Comparison of ENCODE assay signal across 16 cellular contexts in the genomic region with DNA sequence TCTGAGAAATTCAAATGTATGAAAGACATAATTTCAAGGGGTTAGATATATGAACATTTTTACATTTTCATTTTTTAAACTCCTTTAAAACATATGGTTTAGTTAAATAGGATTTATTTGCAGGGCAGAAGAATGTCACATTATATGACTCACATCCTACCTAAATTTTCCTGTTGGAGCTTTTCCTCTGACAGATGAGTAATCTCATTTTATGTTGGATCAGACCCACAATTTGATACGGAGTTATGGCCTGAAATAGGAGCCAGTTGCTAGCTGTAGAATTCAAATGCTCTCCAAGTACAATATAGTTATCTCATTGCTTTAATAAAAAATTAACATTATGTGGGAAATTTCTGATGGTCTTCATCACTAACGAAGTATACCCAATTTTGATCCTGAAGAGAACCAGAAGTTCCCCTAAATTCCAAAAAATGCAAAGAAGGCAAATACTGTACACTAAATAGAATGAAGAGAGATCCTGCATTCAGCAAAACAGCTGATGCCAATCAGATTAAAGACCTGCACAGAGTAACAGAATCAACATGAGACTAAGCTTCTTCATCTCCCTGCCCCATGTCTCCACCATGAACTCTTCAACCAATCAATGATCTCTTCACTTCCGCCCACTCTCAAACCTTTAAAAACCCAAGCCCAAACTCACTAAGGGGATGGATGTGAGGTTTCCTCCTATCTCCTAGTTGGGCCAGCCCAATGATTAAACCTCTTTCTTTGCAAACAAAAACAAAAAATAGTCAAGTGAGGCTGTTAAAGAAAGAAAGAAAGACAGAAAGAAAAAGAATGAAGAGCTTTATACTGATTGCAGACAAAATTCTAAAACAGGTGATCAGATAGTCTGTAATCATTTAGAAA. TPM values are rescaled to one million over a fixed set of nuclear protein-coding genes. Genes with fewer than 3 reads are reported as not detected.
A peak's percentile ranks its signal among the peaks of the same experiment; 100 is the strongest.
DNase-seq lines count a peak whose midpoint lies in the region; ATAC-seq, FAIRE-seq and TF ChIP-seq lines count a peak whose summit lies in the region.
"Had no signal": no experiment of that assay in that cellular context is flagged by ENCODE, and none has a peak within 500 bp of the region (broad histone marks: within the 10 kb centered on the region; RNA-seq: fewer than 3 reads in every experiment).

No MANE protein-coding gene starts in this region.

- FAIRE-seq in K562 (lab: Jason Lieb, UNC) = peak; percentile 64
- FAIRE-seq: endometrium, GM12892, GM19239, pancreas had no signal

- POLR2A ChIA-PET in K562 (lab: Yijun Ruan, JAX) = no interaction called here

- DNase-seq in HUDEP-2 (lab: John Stamatoyannopoulos, UW; ENCODE audit: unreplicated experiment in 76 of 76) = peak in 39 of 76 experiments; percentile 2 to 70 (median 33)
- peak; percentile 39 to 44 (median 40) for DNase-seq in K562 (ENCODE audit: extremely low read depth in 1 of 4, low spot score in 3 of 4)
- peak; percentile 62 for DNase-seq in glomerular visceral epithelial cell (ENCODE audit: extremely low spot score)
- DNase-seq in NCI-H2029 (lab: John Stamatoyannopoulos, UW) = no peak
- no peak for DNase-seq in NCI-H446 (lab: John Stamatoyannopoulos, UW)
- no peak for DNase-seq in MG63
- DNase-seq: activated T-cell treated with anti-CD3 and anti-CD28 coated beads, Interleukin-2, amount 50 U/mL, for 1 hour; aorta; H7; pancreas; upper lobe of right lung had no signal

- H3K36me3 ChIP-seq in ACC112 (ENCODE audit: insufficient read depth, low read length) = no peaks in the 10 kb centered on the region
- no peaks in the 10 kb centered on the region for H3K36me3 ChIP-seq in K562 (ENCODE audit: control insufficient read depth, insufficient read depth, low read length)
- H3K36me3 ChIP-seq in MG63 = no peaks in the 10 kb centered on the region
- H3K36me3 ChIP-seq: pancreas, upper lobe of right lung had no signal

- no peaks in the 10 kb centered on the region for H4K20me1 ChIP-seq in K562 (replicated peaks; ENCODE audit: control insufficient read depth, insufficient read depth, low read length)

- H3K9me1 ChIP-seq in K562 (ENCODE audit: control insufficient read depth, insufficient read depth, low read length) = no peaks in the 10 kb centered on the region

- ATAC-seq in K562 (peak; percentile 29), HG03457 (IDR thresholded peaks at IDR 0.05; ENCODE audit: unreplicated experiment) (no peak)
- ATAC-seq: pancreas, upper lobe of right lung had no signal

- no peak overlapping the region; a peak in 1 of 4 replicates for H3K9ac ChIP-seq in K562 (ENCODE audit: insufficient read depth in 1 of 2, low read depth in 2 of 2, low read length in 2 of 2)

- no peak for TF ChIP-seq POLR2A in K562 (conservative IDR thresholded peaks at IDR 0.05)

- WGBS in K562 (ENCODE audit: insufficient coverage, low coverage, missing lambda C conversion rate) = 34% methylated on average over 3 of the region's 3 CpGs

- H3K79me2 ChIP-seq in ACC112 (ENCODE audit: control insufficient read depth, insufficient read depth, low read length, unreplicated experiment) = no peaks in the 10 kb centered on the region
- no peaks in the 10 kb centered on the region for H3K79me2 ChIP-seq in K562 (ENCODE audit: control insufficient read depth, insufficient read depth, low read length)

- peak overlapping the region; percentile 34 for H2AFZ ChIP-seq in ACC112 (ENCODE audit: low read length, unreplicated experiment)
- H2AFZ ChIP-seq in K562 (ENCODE audit: low read depth, low read length) = 0 out of 2 replicates have a peak overlapping the region, but pooled peaks have one; percentile 0

- H3K4me2 ChIP-seq in K562 (ENCODE audit: insufficient read depth, low read length) = no peak overlapping the region

- CTCF ChIA-PET in K562 (lab: Yijun Ruan, JAX; ENCODE audit: low intra/inter-chr PET ratio) = no interaction called here

- H3K27ac ChIP-seq in ACC112 (ENCODE audit: low read depth, low read length) = peak overlapping the region; percentile 73
- H3K27ac ChIP-seq in K562 (ENCODE audit: extremely low read depth, low read depth, low read length) = peak overlapping the region; percentile 29; the same call in 2 of the 3 replicates
- H3K27ac ChIP-seq: pancreas, upper lobe of right lung had no signal

- no peak for TF ChIP-seq RAD21 in K562 (CRISPR knock-in tag; conservative IDR thresholded peaks at IDR 0.05 in 1 of 2, IDR thresholded peaks at IDR 0.05 in 1 of 2)

- no TSS peak for BruUV-seq in K562 (replicated peaks; lab: Mats Ljungman, UMichigan)

- in situ Hi-C loops in K562 (cut with MboI) = no loop called here

- TF ChIP-seq EP300 in K562 (IDR thresholded peaks at IDR 0.05; ENCODE audit: low read length) = no peak

- H3K4me1 ChIP-seq in ACC112 (ENCODE audit: control insufficient read depth, insufficient read depth, low read length, unreplicated experiment) (peaks cover 56% of the 10 kb centered on the region), K562 (replicated peaks in 1 of 2; ENCODE audit: control insufficient read depth in 2 of 2, insufficient read depth in 2 of 2, low read length in 2 of 2) (peaks cover 5 to 31% of the 10 kb centered on the region in 2 experiments; a peak in 4 of 5 replicates)
- H3K4me1 ChIP-seq: pancreas, upper lobe of right lung had no signal

- no peak for TF ChIP-seq CTCF in K562 (IDR thresholded peaks at IDR 0.05 in 2 of 3, conservative IDR thresholded peaks at IDR 0.05 in 1 of 3; ENCODE audit: insufficient read depth in 2 of 3, low read depth in 1 of 3, low read length in 3 of 3)

- H3K4me3 ChIP-seq in ACC112 (ENCODE audit: low read depth, low read length) = no peak overlapping the region
- H3K4me3 ChIP-seq in K562 = no peak overlapping the region
- H3K4me3 ChIP-seq in MG63 = no peak overlapping the region
- H3K4me3 ChIP-seq: pancreas, upper lobe of right lung had no signal

- H3K27me3 ChIP-seq in ACC112 (ENCODE audit: insufficient read depth, low read length) (no peaks in the 10 kb centered on the region), K562 (ENCODE audit: control insufficient read depth in 2 of 2, insufficient read depth in 2 of 2, low read length in 2 of 2) (no peaks in the 10 kb centered on the region), MG63 (no peaks in the 10 kb centered on the region)
- H3K27me3 ChIP-seq: pancreas had no signal

- intact Hi-C loops in K562 (cut with micrococcal nuclease) = no loop called here

- no peaks in the 10 kb centered on the region for H3K9me3 ChIP-seq in K562 (replicated peaks; ENCODE audit: control insufficient read depth, insufficient read depth, low read depth, low read length)
- H3K9me3 ChIP-seq in MG63 = no peaks in the 10 kb centered on the region
- H3K9me3 ChIP-seq: pancreas, upper lobe of right lung had no signal

RNA-seq across cellular contexts. Expression of a gene that starts 10.9 kb away (rescaled TPM):
- total RNA-seq in K562 (2011; cell fraction: chromatin; rRNA removed; ENCODE audit: low replicate concordance) = 51.5 and 75.8 TPM in 2 replicates
- total RNA-seq in K562 (2011; cell fraction: nucleolus; rRNA removed) = 31.0 and 31.2 TPM in 2 replicates
- 29.8 and 46.2 TPM in 2 replicates for total RNA-seq in K562 (2011; cell fraction: nucleoplasm; rRNA removed)
- total RNA-seq in K562 (2014; rRNA removed) = 70.2 and 89.5 TPM in 2 replicates
- total RNA-seq in K562 (2014; rRNA removed; fragmentation: Illumina TruSeq; extraction: Trizol) = 118 and 143 TPM in 2 replicates
- 103 and 111 TPM in 2 replicates for total RNA-seq in K562 (2015; rRNA removed; fragmentation: Illumina TruSeq; extraction: Trizol)
- total RNA-seq in K562 (2021) = 64.7 and 68.0 TPM in 2 replicates
- polyA plus RNA-seq in K562 (2011; rRNA removed) = 92.7 and 115 TPM in 2 replicates
- 22.9 and 38.9 TPM in 2 replicates for polyA plus RNA-seq in K562 (2011; cell fraction: cytosol; rRNA removed)
- 47.5 and 67.6 TPM in 2 replicates for polyA plus RNA-seq in K562 (2011; cell fraction: nucleus; rRNA removed)
- 50.3 and 74.6 TPM in 2 replicates for polyA plus RNA-seq in K562 (2012)
- 121 and 130 TPM in 2 replicates for polyA plus RNA-seq in K562 (2014; fragmentation: Illumina TruSeq; extraction: Trizol)
- polyA plus RNA-seq in K562 (2014; fragmentation: Nextera tagmentation; extraction: Ambion mirVana) = 100 to 1,000 TPM; 157 to 166 TPM
- 100 and 105 TPM in 2 replicates for polyA plus RNA-seq in K562 (2014; rRNA removed)
- 114 and 134 TPM in 2 replicates for polyA minus RNA-seq in K562 (2011; rRNA and poly(A)+ RNA removed)
- polyA minus RNA-seq in K562 (2011; cell fraction: cytosol; rRNA and poly(A)+ RNA removed) = 31.6 and 57.5 TPM in 2 replicates
- polyA minus RNA-seq in K562 (2011; cell fraction: nucleus; rRNA and poly(A)+ RNA removed) = 42.5 and 63.4 TPM in 2 replicates
- 69.5 and 76.5 TPM in 2 replicates for total RNA-seq in MG63 (2014; rRNA removed; shearing (Covaris generic); ENCODE audit: low replicate concordance)

RNA-seq across cellular contexts. Expression of a gene that starts 25.2 kb away (rescaled TPM):
- not detected in 2 replicates for total RNA-seq in K562 (2011; cell fraction: chromatin; rRNA removed; ENCODE audit: low replicate concordance)
- total RNA-seq in K562 (2011; cell fraction: nucleolus; rRNA removed) = not detected in 2 replicates
- not detected in 2 replicates for total RNA-seq in K562 (2011; cell fraction: nucleoplasm; rRNA removed)
- total RNA-seq in K562 (2014; rRNA removed) (not detected in 2 replicates), K562 (2014; rRNA removed; fragmentation: Illumina TruSeq; extraction: Trizol) (not detected in 2 replicates), K562 (2015; rRNA removed; fragmentation: Illumina TruSeq; extraction: Trizol) (not detected in 2 replicates), K562 (2021) (not detected in 2 replicates)
- polyA plus RNA-seq in K562 (2011; rRNA removed) (not detected in 2 replicates), K562 (2014; fragmentation: Illumina TruSeq; extraction: Trizol) (not detected in 2 replicates), K562 (2014; fragmentation: Nextera tagmentation; extraction: Ambion mirVana) (not detected), K562 (2014; rRNA removed) (not detected in 2 replicates)
- not detected in 2 replicates for polyA plus RNA-seq in K562 (2011; cell fraction: cytosol; rRNA removed)
- not detected in 2 replicates for polyA plus RNA-seq in K562 (2011; cell fraction: nucleus; rRNA removed)
- not detected in 2 replicates for polyA plus RNA-seq in K562 (2012)
- not detected in 2 replicates for polyA minus RNA-seq in K562 (2011; rRNA and poly(A)+ RNA removed)
- not detected in 2 replicates for polyA minus RNA-seq in K562 (2011; cell fraction: cytosol; rRNA and poly(A)+ RNA removed)
- polyA minus RNA-seq in K562 (2011; cell fraction: nucleus; rRNA and poly(A)+ RNA removed) = not detected in 2 replicates
- 2.2 and 3.4 TPM in 2 replicates for total RNA-seq in MG63 (2014; rRNA removed; shearing (Covaris generic); ENCODE audit: low replicate concordance)
- total RNA-seq: aorta, H7, pancreas, upper lobe of right lung had no signal
- polyA plus RNA-seq: aorta had no signal

RNA-seq across cellular contexts. Expression of a gene that starts 33.5 kb away (rescaled TPM):
- 15.4 and 28.6 TPM in 2 replicates for total RNA-seq in K562 (2011; cell fraction: chromatin; rRNA removed; ENCODE audit: low replicate concordance)
- total RNA-seq in K562 (2011; cell fraction: nucleolus; rRNA removed) = 22.8 and 24.7 TPM in 2 replicates
- 26.8 and 30.0 TPM in 2 replicates for total RNA-seq in K562 (2011; cell fraction: nucleoplasm; rRNA removed)
- total RNA-seq in K562 (2014; rRNA removed) = 154 and 173 TPM in 2 replicates
- total RNA-seq in K562 (2014; rRNA removed; fragmentation: Illumina TruSeq; extraction: Trizol) = 197 and 225 TPM in 2 replicates
- 174 and 190 TPM in 2 replicates for total RNA-seq in K562 (2015; rRNA removed; fragmentation: Illumina TruSeq; extraction: Trizol)
- 147 TPM in 2 replicates for total RNA-seq in K562 (2021)
- polyA plus RNA-seq in K562 (2011; rRNA removed) = 141 and 192 TPM in 2 replicates
- polyA plus RNA-seq in K562 (2011; cell fraction: cytosol; rRNA removed) = 89.4 and 97.5 TPM in 2 replicates
- polyA plus RNA-seq in K562 (2011; cell fraction: nucleus; rRNA removed) = 36.4 and 53.0 TPM in 2 replicates
- polyA plus RNA-seq in K562 (2012) = 99.1 and 103 TPM in 2 replicates
- polyA plus RNA-seq in K562 (2014; fragmentation: Illumina TruSeq; extraction: Trizol) = 162 and 194 TPM in 2 replicates
- 10 to 100 TPM; 37.1 to 47.8 TPM for polyA plus RNA-seq in K562 (2014; fragmentation: Nextera tagmentation; extraction: Ambion mirVana)
- 110 and 122 TPM in 2 replicates for polyA plus RNA-seq in K562 (2014; rRNA removed)
- 207 and 226 TPM in 2 replicates for polyA minus RNA-seq in K562 (2011; rRNA and poly(A)+ RNA removed)
- 92.9 and 104 TPM in 2 replicates for polyA minus RNA-seq in K562 (2011; cell fraction: cytosol; rRNA and poly(A)+ RNA removed)
- polyA minus RNA-seq in K562 (2011; cell fraction: nucleus; rRNA and poly(A)+ RNA removed) = 25.4 and 41.9 TPM in 2 replicates
- total RNA-seq in MG63 (2014; rRNA removed; shearing (Covaris generic); ENCODE audit: low replicate concordance) = 140 and 157 TPM in 2 replicates

Comparison
In these comparisons a context has a peak if more than half of its experiments do, and no peak if none do; other contexts are left out.
1. DNase-seq: peak in HUDEP-2 (39 of 76), K562 (4 of 4) and glomerular visceral epithelial cell (single experiment); none in NCI-H2029 (single experiment), NCI-H446 (0 of 2) and MG63 (single experiment).